Comparison of ENCODE assay signal across 8 cellular contexts in the genomic region with DNA sequence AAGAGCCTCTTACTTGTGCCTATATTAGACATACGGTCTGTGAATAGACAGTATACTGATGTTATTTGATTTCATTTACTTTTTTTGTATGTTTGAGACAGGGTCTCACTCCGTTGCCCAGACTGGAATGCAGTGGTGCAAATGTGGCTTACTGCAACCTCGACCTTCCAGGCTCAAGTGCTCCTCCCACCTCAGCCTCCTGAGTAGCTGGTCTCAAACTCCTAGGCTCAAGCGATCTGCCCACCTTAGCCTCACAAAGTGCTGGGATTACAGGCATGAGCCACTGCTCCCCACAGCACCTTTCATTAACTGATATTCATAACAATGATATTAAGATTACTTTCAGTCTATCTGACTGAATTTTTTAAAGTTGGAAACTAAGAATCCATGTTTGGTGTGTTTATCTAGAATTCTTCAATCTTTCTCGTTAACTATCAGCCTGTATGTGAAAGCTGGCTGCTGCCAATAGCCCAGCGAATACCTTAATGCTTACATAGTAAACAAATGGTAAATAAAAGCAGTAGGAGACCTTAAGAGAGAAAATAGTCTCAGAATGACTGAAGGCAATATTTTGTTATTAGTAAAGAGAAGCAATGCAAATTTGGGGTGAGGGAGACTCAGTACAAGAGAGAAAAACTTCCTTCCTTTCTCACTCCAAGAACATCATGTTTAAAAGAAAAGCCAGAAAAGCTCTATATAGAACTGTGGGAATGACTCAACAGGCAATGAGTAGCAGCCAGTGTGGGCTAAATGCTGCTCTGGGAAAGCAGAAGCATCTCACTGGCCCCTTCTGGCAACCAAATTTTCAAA.
DNase-seq lines count a peak whose midpoint lies in the region; ATAC-seq and TF ChIP-seq lines count a peak whose summit lies in the region.

No MANE protein-coding gene starts in this region.

- CTCF ChIA-PET in Panc1 (lab: Charles Lee) = interaction anchor here (0.6 kb wide), 1 partner anchor 61 kb away, joined by 16 read pairs; no protein-coding TSS in a partner anchor

- H3K4me3 ChIP-seq in Panc1 (ENCODE audit: low read depth in 2 of 2, low read length in 2 of 2) (peak overlapping the region; percentile 28 to 45; a peak in 3 of 4 replicates), neural progenitor cell (no peak overlapping the region)

- intact Hi-C loops in Panc1 (cut with micrococcal nuclease; ENCODE audit: unreplicated experiment) = no loop called here

- TF ChIP-seq CTCF in Panc1 (IDR thresholded peaks at IDR 0.05) (no peak), neural progenitor cell (IDR thresholded peaks at IDR 0.05) (no peak)

- H3K4me2 ChIP-seq in neural progenitor cell = peak overlapping the region; percentile 1

- in situ Hi-C loops in Panc1 (cut with HindIII; ENCODE audit: low pct_unique_long_range_greater_than_20kb, low sequenced_read_pairs) = loop anchor here (25.0 kb wide), 1 partner anchor 103 kb away; the partner anchor contains the start of gene MRTFA

- peaks cover 35% of the 10 kb centered on the region for H3F3A ChIP-seq in neural progenitor cell (ENCODE audit: low read depth)

- H3K27me3 Mint-ChIP-seq in effector memory CD8-positive, alpha-beta T cell = no peaks in the 10 kb centered on the region
- H3K27me3 Mint-ChIP-seq in neural progenitor cell (ENCODE audit: insufficient read depth, low read depth) = peaks cover 2% of the 10 kb centered on the region

- peak overlapping the region; percentile 86 to 90 for H3K27ac Mint-ChIP-seq in effector memory CD8-positive, alpha-beta T cell
- H3K27ac Mint-ChIP-seq in neural progenitor cell = peak overlapping the region; percentile 36

- H3K9me3 ChIP-seq in Panc1 (ENCODE audit: control insufficient read depth, insufficient read depth, low read depth, low read length) (no peaks in the 10 kb centered on the region), neural progenitor cell (ENCODE audit: low read depth) (no peaks in the 10 kb centered on the region)

- no peak overlapping the region for H3K9ac ChIP-seq in neural progenitor cell

- H3K4me1 ChIP-seq in Panc1 (ENCODE audit: control insufficient read depth, insufficient read depth, low read length) (peaks cover 44% of the 10 kb centered on the region), neural progenitor cell (peaks cover 29% of the 10 kb centered on the region)

- H3K27me3 ChIP-seq in Panc1 (ENCODE audit: control insufficient read depth, insufficient read depth, low read length) = no peaks in the 10 kb centered on the region
- H3K27me3 ChIP-seq in neural progenitor cell = no peaks in the 10 kb centered on the region

- H3K27ac ChIP-seq in Panc1 (ENCODE audit: low read length) (peak overlapping the region; percentile 94), neural progenitor cell (peak overlapping the region; percentile 87)

- peak; percentile 28 for DNase-seq in activated CD4-positive, alpha-beta T cell treated with anti-CD3 and anti-CD28 coated beads for 48 hours
- no peak for DNase-seq in activated CD4-positive, alpha-beta T cell treated with anti-CD3 and anti-CD28 coated beads, Interleukin-2, amount 50 U/mL, for 1 hour
- DNase-seq in Panc1 (ENCODE audit: low read depth, low spot score) (no peak), neural progenitor cell (ENCODE audit: low spot score) (no peak), UCSD-AML1 (lab: John Stamatoyannopoulos, UW; ENCODE audit: unreplicated experiment) (no peak)
- no peak for DNase-seq in effector memory CD8-positive, alpha-beta T cell

- BruUV-seq in Panc1 (replicated peaks; lab: Mats Ljungman, UMichigan) = no TSS peak

- peaks cover 4% of the 10 kb centered on the region for H3K36me3 Mint-ChIP-seq in effector memory CD8-positive, alpha-beta T cell (ENCODE audit: insufficient read depth)
- H3K36me3 Mint-ChIP-seq in neural progenitor cell = peaks cover 8% of the 10 kb centered on the region

- H3K79me2 ChIP-seq in neural progenitor cell (ENCODE audit: low read depth) = peaks cover 32% of the 10 kb centered on the region

- H3K4me3 Mint-ChIP-seq in effector memory CD8-positive, alpha-beta T cell = peak overlapping the region; percentile 77 to 79
- peak overlapping the region; percentile 20 for H3K4me3 Mint-ChIP-seq in neural progenitor cell

- POLR2A ChIA-PET in Panc1 (lab: Charles Lee) = interaction anchor here (0.6 to 0.7 kb wide), 3 partner anchors 8 to 226 kb away, joined by 3 to 4 read pairs (median 4); no protein-coding TSS in a partner anchor

- no peaks in the 10 kb centered on the region for H4K20me1 ChIP-seq in neural progenitor cell (ENCODE audit: low read depth)

- no peaks in the 10 kb centered on the region; the same call in 1 of the 2 replicates for H3K36me3 ChIP-seq in Panc1 (ENCODE audit: control insufficient read depth, insufficient read depth, low read length)
- no peaks in the 10 kb centered on the region for H3K36me3 ChIP-seq in neural progenitor cell

- peak; percentile 80 for ATAC-seq in Panc1
- no peak for ATAC-seq in effector memory CD8-positive, alpha-beta T cell (replicated peaks)
- ATAC-seq in HG03159 (IDR thresholded peaks at IDR 0.05; ENCODE audit: unreplicated experiment) = no peak
- ATAC-seq in GM19035 (IDR thresholded peaks at IDR 0.05; ENCODE audit: unreplicated experiment) = no peak

- no peak overlapping the region for H2AFZ ChIP-seq in neural progenitor cell (replicated peaks)

- H3K9me3 Mint-ChIP-seq in effector memory CD8-positive, alpha-beta T cell = no peaks in the 10 kb centered on the region
- peaks cover 11% of the 10 kb centered on the region for H3K9me3 Mint-ChIP-seq in neural progenitor cell

- H3K4me1 Mint-ChIP-seq in effector memory CD8-positive, alpha-beta T cell (ENCODE audit: low read depth in 2 of 2) = peaks cover 43 to 51% of the 10 kb centered on the region in 2 donors
- peaks cover 37% of the 10 kb centered on the region for H3K4me1 Mint-ChIP-seq in neural progenitor cell
